9 cellular contexts compared by ENCODE assay signal in the genomic region with DNA sequence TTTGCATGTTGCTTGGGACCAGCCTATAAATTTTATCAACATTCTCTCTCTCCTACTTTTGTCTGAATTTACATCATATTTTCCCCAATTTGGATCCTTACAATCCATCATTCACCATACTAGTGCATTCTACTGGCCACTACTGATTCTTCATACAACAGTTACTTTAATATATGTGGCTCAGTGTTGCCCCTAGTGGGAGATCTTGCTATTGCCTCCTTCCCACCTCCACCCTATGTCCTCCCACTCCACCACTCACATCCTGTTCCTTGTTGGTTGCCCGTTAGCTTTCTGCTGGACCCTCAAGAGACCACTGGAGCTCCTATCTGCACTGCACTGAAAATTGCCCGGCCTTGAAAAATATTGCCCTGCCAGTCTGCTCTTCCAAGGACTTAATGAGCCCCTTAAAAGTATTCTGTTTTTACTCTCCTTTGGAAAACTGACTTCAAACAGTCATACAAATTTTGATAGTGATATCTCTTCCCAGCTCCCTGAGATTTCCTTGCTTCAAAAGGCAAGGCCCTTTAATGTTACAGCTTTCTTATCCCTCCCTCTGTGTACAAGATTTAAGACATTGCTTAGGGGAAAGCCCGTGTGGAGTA.
DNase-seq lines count a peak whose midpoint lies in the region; ATAC-seq and TF ChIP-seq lines count a peak whose summit lies in the region.
"Had no signal": no experiment of that assay in that cellular context is flagged by ENCODE, and none has a peak within 500 bp of the region (broad histone marks: within the 10 kb centered on the region; RNA-seq: fewer than 3 reads in every experiment).

No MANE protein-coding gene starts in this region.

- TF ChIP-seq CTCF in endodermal cell (conservative IDR thresholded peaks at IDR 0.05) (peak; percentile 83), transverse colon (IDR thresholded peaks at IDR 0.05) (peak in 4 of 5 experiments; percentile 19 to 48 (median 39)), right atrium auricular region (IDR thresholded peaks at IDR 0.05) (peak in 1 of 2 donors; percentile 29)

- H3K4me1 Mint-ChIP-seq in endodermal cell = peaks cover 12% of the 10 kb centered on the region

- no peak overlapping the region for H3K27ac Mint-ChIP-seq in endodermal cell
- H3K27ac Mint-ChIP-seq: stimulated activated naive CD8-positive, alpha-beta T cell treated with anti-CD3 and anti-CD28 coated beads, Interleukin-15, Interleukin-2, amounts not matched to agents 100 ng/mL and 50 ng/mL, for 24 hours had no signal

- H3K4me3 Mint-ChIP-seq in endodermal cell = no peak overlapping the region
- H3K4me3 Mint-ChIP-seq: stimulated activated naive CD8-positive, alpha-beta T cell treated with anti-CD3 and anti-CD28 coated beads, Interleukin-15, Interleukin-2, amounts not matched to agents 100 ng/mL and 50 ng/mL, for 24 hours had no signal

- no peaks in the 10 kb centered on the region for H3K9me3 ChIP-seq in endodermal cell (ENCODE audit: control insufficient read depth, low read length)
- H3K9me3 ChIP-seq in transverse colon = no peaks in the 10 kb centered on the region
- H3K9me3 ChIP-seq in right atrium auricular region = no peaks in the 10 kb centered on the region

- intact Hi-C loops in transverse colon (cut with DNase I; ENCODE audit: low total_unique reads) = no loop called here

- ATAC-seq in GM18519 (IDR thresholded peaks at IDR 0.05; ENCODE audit: low FRiP score, unreplicated experiment) (peak; percentile 99), HG02884 (IDR thresholded peaks at IDR 0.05; ENCODE audit: unreplicated experiment) (peak; percentile 98)

- no peak for TF ChIP-seq EP300 in transverse colon (IDR thresholded peaks at IDR 0.05; ENCODE audit: low read depth)

- no peaks in the 10 kb centered on the region for H3K27me3 Mint-ChIP-seq in endodermal cell (ENCODE audit: insufficient read depth)
- H3K27me3 Mint-ChIP-seq: stimulated activated naive CD8-positive, alpha-beta T cell treated with anti-CD3 and anti-CD28 coated beads, Interleukin-15, Interleukin-2, amounts not matched to agents 100 ng/mL and 50 ng/mL, for 24 hours had no signal

- H3K4me3 ChIP-seq in endodermal cell (ENCODE audit: low read length) (no peak overlapping the region), transverse colon (no peak overlapping the region), right atrium auricular region (no peak overlapping the region)

- H3K27me3 ChIP-seq in endodermal cell (ENCODE audit: control insufficient read depth, insufficient read depth, low read length, poor library complexity, severe bottlenecking) (no peaks in the 10 kb centered on the region), transverse colon (no peaks in the 10 kb centered on the region), right atrium auricular region (no peaks in the 10 kb centered on the region)

- H3K9me3 Mint-ChIP-seq in endodermal cell = no peaks in the 10 kb centered on the region
- H3K9me3 Mint-ChIP-seq: stimulated activated naive CD8-positive, alpha-beta T cell treated with anti-CD3 and anti-CD28 coated beads, Interleukin-15, Interleukin-2, amounts not matched to agents 100 ng/mL and 50 ng/mL, for 24 hours had no signal

- TF ChIP-seq POLR2A in transverse colon (IDR thresholded peaks at IDR 0.05) = no peak

- no peak overlapping the region for H3K27ac ChIP-seq in endodermal cell (ENCODE audit: low read depth, low read length)
- H3K27ac ChIP-seq in transverse colon = no peak overlapping the region
- H3K27ac ChIP-seq in right atrium auricular region = no peak overlapping the region

- 85 to 96% methylated on average over 3 of the region's 3 CpGs for WGBS in endodermal cell (ENCODE audit: insufficient coverage in 1 of 2, insufficient read length in 1 of 2), 2 experiments
- WGBS in transverse colon (ENCODE audit: low coverage in 1 of 2), 2 donors = 71 to 76% methylated on average over 3 of the region's 3 CpGs

- H3K4me1 ChIP-seq in endodermal cell (ENCODE audit: control insufficient read depth, insufficient read depth, low read length) = no peaks in the 10 kb centered on the region
- no peaks in the 10 kb centered on the region for H3K4me1 ChIP-seq in transverse colon
- no peaks in the 10 kb centered on the region for H3K4me1 ChIP-seq in right atrium auricular region

- H3K9ac ChIP-seq in endodermal cell (ENCODE audit: extremely low read depth, low read length, poor library complexity, severe bottlenecking) = no peak overlapping the region

- in situ Hi-C loops in transverse colon (cut with MboI; ENCODE audit: low pct_ligation_motif_present in 1 of 4, low pct_unique_long_range_greater_than_20kb in 1 of 4, low sequenced_read_pairs in 3 of 4) = no loop called here

- no peaks in the 10 kb centered on the region for H3K36me3 ChIP-seq in endodermal cell (ENCODE audit: control insufficient read depth, insufficient read depth, low read length)
- no peaks in the 10 kb centered on the region for H3K36me3 ChIP-seq in transverse colon
- no peaks in the 10 kb centered on the region for H3K36me3 ChIP-seq in right atrium auricular region

- H3K36me3 Mint-ChIP-seq in endodermal cell (ENCODE audit: low read depth) = no peaks in the 10 kb centered on the region

- peak; percentile 13 to 30 for DNase-seq in AML-193 (lab: John Stamatoyannopoulos, UW)
- peak; percentile 1 for DNase-seq in NCI-H2171 (lab: John Stamatoyannopoulos, UW)
- peak; percentile 87 for DNase-seq in endodermal cell
- DNase-seq in transverse colon = peak; percentile 19
- DNase-seq in NOMO-1 treated with dmso at 0.1 percent for 144 hours (lab: John Stamatoyannopoulos, UW; ENCODE audit: unreplicated experiment) = no peak
- DNase-seq in right atrium auricular region (ENCODE audit: low spot score) = no peak

Comparison
In these comparisons a context has a peak if more than half of its experiments do, and no peak if none do; other contexts are left out.
1. DNase-seq: peak in AML-193 (2 of 2), NCI-H2171 (single experiment), endodermal cell (single experiment) and transverse colon (single experiment); none in NOMO-1 treated with dmso at 0.1 percent for 144 hours (single experiment) and right atrium auricular region (single experiment).